ENCODE assay signal across 21 cellular contexts in the genomic region with DNA sequence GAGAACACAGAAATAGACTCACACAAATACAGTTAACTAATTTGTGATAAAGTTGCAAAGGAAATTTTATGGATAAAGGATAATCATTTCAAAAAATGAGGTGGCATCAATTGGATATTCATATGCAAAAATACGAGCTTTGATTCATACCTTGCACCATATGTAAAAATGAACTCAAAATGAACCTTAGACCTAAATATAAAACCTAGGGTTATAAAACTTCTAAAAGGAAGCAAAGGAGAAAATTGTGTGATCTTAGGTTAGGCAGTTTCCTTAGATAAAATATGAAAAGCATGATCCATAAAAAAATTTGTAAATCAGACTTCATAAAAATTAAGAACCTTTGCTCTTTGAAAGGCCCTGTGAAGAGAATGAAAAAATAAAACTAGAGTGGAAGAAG.
"Had no signal": no experiment of that assay in that cellular context is flagged by ENCODE, and none has a peak within 500 bp of the region (broad histone marks: within the 10 kb centered on the region; RNA-seq: fewer than 3 reads in every experiment).

No MANE protein-coding gene starts in this region.

- H3K27me3 ChIP-seq: MG63 had no signal

- H3K4me2 ChIP-seq: SK-N-SH had no signal

- ATAC-seq: HepG2 had no signal

- H3K4me3 ChIP-seq: MG63 had no signal

- H3K9me3 ChIP-seq: MG63, SK-N-SH had no signal

- DNase-seq: IMR-90, Karpas-422, KG1, MG63, NCI-H1092 treated with DMSO at 0.1 percent for 48 hours, NCI-H1436, NCI-H187, NCI-H2029, NCI-H2081 treated with DMSO at 0.1 percent for 48 hours, NCI-H2171, NCI-H226, NCI-H446, NCI-H510A, NCI-H524 treated with DMSO at 0.1 percent for 48 hours, NCI-H69, NCI-H774, SHP77, SK-N-SH, SW 1271 had no signal

- H3K9me2 ChIP-seq: SK-N-SH had no signal

- FAIRE-seq: HepG2 had no signal

- H3K36me3 ChIP-seq: MG63 had no signal

- H3K27ac ChIP-seq: RWPE1 had no signal
